Comparison of ENCODE assay signal across 11 cellular contexts in genomic region chr16:73067671-73068545, GRCh38. TPM values are rescaled to one million over a fixed set of nuclear protein-coding genes. Genes with fewer than 3 reads are reported as not detected.
DNase-seq lines count a peak whose midpoint lies in the region; ATAC-seq and TF ChIP-seq lines count a peak whose summit lies in the region.
"Had no signal": no experiment of that assay in that cellular context is flagged by ENCODE, and none has a peak within 500 bp of the region (broad histone marks: within the 10 kb centered on the region; RNA-seq: fewer than 3 reads in every experiment).

No MANE protein-coding gene starts in this region.

- TF ChIP-seq RAD21 in HCT116 (IDR thresholded peaks at IDR 0.05; ENCODE audit: low read depth), result no peak

- H3K27ac ChIP-seq in HCT116 (ENCODE audit: low read depth, low read length) (no peak overlapping the region), cingulate gyrus (ENCODE audit: low read depth, low read length) (peak overlapping the region; percentile 88), lung (ENCODE audit: low read depth in 1 of 2, low read length in 1 of 2) (peak overlapping the region; percentile 68 to 71), skin epidermis (peak overlapping the region in 14 of 21 experiments; percentile 4 to 90 (median 67))

- H2AFZ ChIP-seq in HCT116 (ENCODE audit: low read depth, low read length, poor library complexity, severe bottlenecking), result peak overlapping the region; percentile 80

- RAD21 ChIA-PET in HCT116 (lab: Charles Lee; ENCODE audit: low non-redundant PET in 1 of 2, low total read pairs in 2 of 2, uncharacterized antibody in 2 of 2, unreplicated experiment in 2 of 2), result interaction anchor here in 1 of 2 experiments (0.6 kb wide), 1 partner anchor 8 kb away, joined by 3 read pairs; no protein-coding TSS in a partner anchor

- intact Hi-C loops in HCT116 (cut with micrococcal nuclease), result no loop called here

- H3K36me3 ChIP-seq in HCT116 (ENCODE audit: control insufficient read depth in 1 of 2, insufficient read depth in 2 of 2, low read length in 2 of 2) (no peaks in the 10 kb centered on the region), lung (ENCODE audit: control insufficient read depth in 2 of 2, insufficient read depth in 2 of 2, low read length in 2 of 2) (no peaks in the 10 kb centered on the region), MG63 (no peaks in the 10 kb centered on the region)

- H3K27me3 ChIP-seq in HCT116 (ENCODE audit: insufficient read depth, low read length) (no peaks in the 10 kb centered on the region), lung (ENCODE audit: control insufficient read depth, insufficient read depth) (no peaks in the 10 kb centered on the region), MG63 (no peaks in the 10 kb centered on the region)

- peak overlapping the region; percentile 37 for H3K4me2 ChIP-seq in HCT116 (ENCODE audit: low read length)

- no peaks in the 10 kb centered on the region for H3K79me2 ChIP-seq in HCT116 (ENCODE audit: insufficient read depth, low read length)

- H3K9me2 ChIP-seq in HCT116 (ENCODE audit: insufficient read depth), result 0 out of 2 replicates have a peak, but pooled peaks cover 3% of the 10 kb centered on the region

- TF ChIP-seq CTCF in HCT116 (IDR thresholded peaks at IDR 0.05 in 2 of 3, conservative IDR thresholded peaks at IDR 0.05 in 1 of 3; ENCODE audit: borderline replicate concordance in 1 of 3, insufficient read depth in 1 of 3, low read depth in 2 of 3, low read length in 2 of 3), result no peak
- no peak for TF ChIP-seq CTCF in lung (IDR thresholded peaks at IDR 0.05; ENCODE audit: control extremely low read depth, extremely low read depth)

- CTCF ChIA-PET in HCT116 (lab: Charles Lee), result no interaction called here

- DNase-seq in HCT116 (ENCODE audit: low read depth, low spot score), result no peak
- no peak for DNase-seq in lung (ENCODE audit: low spot score)
- DNase-seq in SHP77 treated with DMSO at 0.1 percent for 48 hours (lab: John Stamatoyannopoulos, UW), result no peak
- no peak for DNase-seq in COLO829 (ENCODE audit: low spot score)
- DNase-seq in MG63, result no peak
- DNase-seq: activated CD4-positive, alpha-beta memory T cell treated with anti-CD3 and anti-CD28 coated beads, Interleukin-2, amount 10 ng/mL, durations not matched to agents 7 days and 5 days; activated naive CD8-positive, alpha-beta T cell treated with anti-CD3 and anti-CD28 coated beads for 36 hours; effector memory CD8-positive, alpha-beta T cell had no signal

- ATAC-seq in HCT116, result no peak
- no peak for ATAC-seq in lung (ENCODE audit: insufficient read depth, low FRiP score)
- no peak for ATAC-seq in GM18505 (IDR thresholded peaks at IDR 0.05; ENCODE audit: unreplicated experiment)

- WGBS in lung, 2 donors, result 90 to 92% methylated on average over 5 of the region's 5 CpGs

- no TSS peak for BruUV-seq in HCT116 (replicated peaks; lab: Mats Ljungman, UMichigan)

- H3K4me3 ChIP-seq in HCT116 (replicated peaks in 1 of 2; ENCODE audit: low read depth in 1 of 2, low read length in 2 of 2) (no peak overlapping the region), lung (no peak overlapping the region), skin epidermis (no peak overlapping the region), MG63 (no peak overlapping the region)

- POLR2A ChIA-PET in HCT116 (lab: Charles Lee), result interaction anchor here (0.6 kb wide), 1 partner anchor 607 kb away, joined by 3 read pairs; no protein-coding TSS in a partner anchor

- H3K9ac ChIP-seq in HCT116 (ENCODE audit: low read length), result no peak overlapping the region

- H3K9me3 ChIP-seq in HCT116 (ENCODE audit: control insufficient read depth in 1 of 2, insufficient read depth in 1 of 2, low read depth in 1 of 2, low read length in 2 of 2) (no peaks in the 10 kb centered on the region), lung (ENCODE audit: control insufficient read depth in 2 of 2, insufficient read depth in 1 of 2, low read length in 1 of 2) (peaks cover 0 to 2% of the 10 kb centered on the region in 2 donors), MG63 (no peaks in the 10 kb centered on the region)

- H4K20me1 ChIP-seq in HCT116 (ENCODE audit: insufficient read depth), result no peaks in the 10 kb centered on the region

- TF ChIP-seq POLR2A in HCT116 (IDR thresholded peaks at IDR 0.05; ENCODE audit: borderline replicate concordance, extremely low read depth, insufficient read depth, insufficient read length) (no peak), GM18505 (IDR thresholded peaks at IDR 0.05; ENCODE audit: borderline replicate concordance, extremely low read depth, insufficient read depth, insufficient read length) (no peak)

- H3K4me1 ChIP-seq in HCT116 (ENCODE audit: control insufficient read depth in 1 of 2, insufficient read depth in 2 of 2, low read length in 2 of 2) (peaks cover 15 to 36% of the 10 kb centered on the region in 2 experiments; a peak in 3 of 4 replicates), lung (ENCODE audit: control insufficient read depth in 2 of 2, insufficient read depth in 2 of 2, low read length in 2 of 2) (peaks cover 8 to 20% of the 10 kb centered on the region in 2 donors)

TF ChIP-seq in HCT116, 20 proteins besides CTCF, POLR2A, EP300 and RAD21:
- no peak for TF ChIP-seq POLR2AphosphoS5 (IDR thresholded peaks at IDR 0.05; ENCODE audit: low read depth, low read length)
- TF ChIP-seq SP1 (IDR thresholded peaks at IDR 0.05; ENCODE audit: low read depth), result no peak
- no peak for TF ChIP-seq SRF (IDR thresholded peaks at IDR 0.05; ENCODE audit: low read depth)
- TF ChIP-seq CBX3 (IDR thresholded peaks at IDR 0.05; ENCODE audit: low read depth), result 0 out of 2 replicates have a peak, but pooled peaks have one; percentile 11

RNA-seq across cellular contexts. Expression of gene ZFHX3, which starts 20.0 kb away (rescaled TPM):
- total RNA-seq in HCT116 (2021; ENCODE audit: unreplicated experiment) (6.3 TPM), lung (10 to 100 TPM; 25.0 to 32.7 TPM)
- 1.5 and 1.8 TPM in 2 replicates for polyA plus RNA-seq in HCT116 (2012)
- polyA plus RNA-seq in lung, result 1 to 10 TPM; 2.6 to 4.4 TPM
- 0.89 and 1.2 TPM in 2 replicates for total RNA-seq in MG63 (2014; rRNA removed; shearing (Covaris generic); ENCODE audit: low replicate concordance)
